ENCODE assay signal across 21 cellular contexts in the genomic region with DNA sequence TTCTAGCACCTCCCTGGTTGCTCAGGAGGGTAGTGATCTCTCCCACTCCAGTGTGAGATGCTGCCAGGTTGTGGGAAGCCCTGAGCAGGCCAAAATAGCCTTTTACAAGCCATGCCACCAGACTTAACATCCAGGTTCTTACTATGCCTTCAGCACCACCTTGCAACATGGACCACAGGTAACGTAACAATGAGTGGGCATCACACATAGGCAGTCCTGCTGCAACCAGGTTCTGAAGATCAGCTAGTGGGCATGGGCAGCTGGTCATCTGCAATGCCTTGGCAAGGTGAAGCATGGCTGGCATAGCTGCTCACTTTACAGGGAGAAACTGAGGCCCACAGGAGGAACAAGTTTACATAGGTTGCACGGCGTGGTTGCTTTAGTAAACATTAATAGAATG.
"Had no signal": no experiment of that assay in that cellular context is flagged by ENCODE, and none has a peak within 500 bp of the region (broad histone marks: within the 10 kb centered on the region; RNA-seq: fewer than 3 reads in every experiment).

No MANE protein-coding gene starts in this region.

- ATAC-seq: left ventricle myocardium superior had no signal

- H3K27me3 Mint-ChIP-seq: naive B cell had no signal

- H3K9me3 ChIP-seq: colonic mucosa, ovary, right atrium auricular region, stomach, thoracic aorta, transverse colon had no signal

- FAIRE-seq: small intestine, urothelium cell line had no signal

- H3K4me1 Mint-ChIP-seq: naive B cell, nephron progenitor cell had no signal

- H3K4me1 ChIP-seq: colonic mucosa, right atrium auricular region, transverse colon had no signal

- H3K27me3 ChIP-seq: colonic mucosa, hepatocyte, ovary, right atrium auricular region, stomach, transverse colon had no signal

- H3K27ac Mint-ChIP-seq: naive B cell, nephron progenitor cell had no signal

- DNase-seq: colonic mucosa; dermis blood vessel endothelial cell; effector CD4-positive, alpha-beta T cell; foreskin melanocyte; left colon; left ventricle myocardium superior; mesenchymal stem cell; naive B cell; nephron progenitor cell; ovary; stimulated activated CD4-positive, alpha-beta T cell treated with anti-CD3 and anti-CD28 coated beads, Interleukin-12 subunit alpha, Interleukin-12 subunit beta, amount 100 ng/mL, for 4 hours; stimulated activated naive CD4-positive, alpha-beta T cell; substantia nigra; transverse colon had no signal

- H3K36me3 ChIP-seq: colonic mucosa, ovary, right atrium auricular region had no signal

- H3K4me3 Mint-ChIP-seq: naive B cell, nephron progenitor cell had no signal

- H3K79me2 ChIP-seq: hepatocyte had no signal

- H3K4me3 ChIP-seq: colonic mucosa, hepatocyte, lung, ovary, right atrium auricular region, stomach, thoracic aorta, transverse colon had no signal

- H3K27ac ChIP-seq: colonic mucosa, hepatocyte, ovary, right atrium auricular region, stomach, thoracic aorta, transverse colon had no signal

- H3K4me2 ChIP-seq: hepatocyte had no signal

- H2AFZ ChIP-seq: hepatocyte had no signal
